In the genomic region with DNA sequence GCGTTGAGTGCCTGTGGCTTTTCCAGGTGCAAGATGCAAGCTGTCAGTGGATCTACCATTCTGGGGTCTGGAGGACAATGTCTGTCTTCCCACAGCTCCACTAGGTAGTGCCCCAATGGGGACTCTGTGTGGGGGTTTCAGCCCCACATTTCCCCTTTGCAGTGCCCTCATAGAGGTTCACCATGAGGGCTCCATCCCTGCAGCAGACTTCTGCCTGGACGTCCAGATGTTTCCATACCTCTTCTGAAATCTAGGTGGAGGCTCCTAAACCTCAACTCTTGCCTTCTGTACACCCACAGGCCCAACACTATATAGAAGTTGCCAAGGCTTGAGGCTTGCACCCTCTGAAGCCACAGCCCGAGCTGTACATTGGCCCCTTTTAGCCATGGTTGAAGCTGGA, we compare ENCODE assay signal across 15 cellular contexts.
"Had no signal": no experiment of that assay in that cellular context is flagged by ENCODE, and none has a peak within 500 bp of the region (broad histone marks: within the 10 kb centered on the region; RNA-seq: fewer than 3 reads in every experiment).

No MANE protein-coding gene starts in this region.

- H3K4me3 Mint-ChIP-seq: activated naive CD4-positive, alpha-beta T cell treated with anti-CD3 and anti-CD28 coated beads, Interleukin-2, amount 50 U/mL, for 24 hours; endodermal cell; T-helper 1 cell treated with Interleukin-12 subunit alpha and Interleukin-12 subunit beta and Interleukin-4 antibody, amounts not matched to agents 30 μg/mL and 1 μg/mL, for 36 hours had no signal

- H3K9me3 ChIP-seq: ovary, testis had no signal

- H3K27ac ChIP-seq: ascending aorta, breast epithelium, gastroesophageal sphincter, heart right ventricle, ovary, right lobe of liver, stomach, testis had no signal

- H3K4me1 Mint-ChIP-seq: endodermal cell had no signal

- H3K4me2 ChIP-seq: smooth muscle cell had no signal

- H3K36me3 ChIP-seq: ascending aorta, breast epithelium, gastroesophageal sphincter, heart right ventricle, ovary, right lobe of liver had no signal

- H3K27me3 Mint-ChIP-seq: activated naive CD4-positive, alpha-beta T cell treated with anti-CD3 and anti-CD28 coated beads, Interleukin-2, amount 50 U/mL, for 24 hours had no signal

- H3K4me3 ChIP-seq: ascending aorta, breast epithelium, gastroesophageal sphincter, heart right ventricle, ovary, right lobe of liver, smooth muscle cell, stomach, testis had no signal

- H3K27me3 ChIP-seq: ascending aorta, breast epithelium, gastroesophageal sphincter, heart right ventricle, ovary, right lobe of liver, stomach, testis had no signal

- H3K27ac Mint-ChIP-seq: activated T-helper 2 cell treated with anti-CD3 and anti-CD28 coated beads, Interferon-gamma antibody, Interleukin-2, Interleukin-4, amounts not matched to agents 10 μg/mL and 5 μg/mL and 100 μg/mL, durations not matched to agents 14 hours and 24 hours and 36 hours; endodermal cell had no signal

- DNase-seq: activated CD4-positive, alpha-beta T cell treated with anti-CD3 and anti-CD28 coated beads for 4 hours; endodermal cell; heart right ventricle; mammary epithelial cell; ovary; right lobe of liver; stomach; testis had no signal

- H3K4me1 ChIP-seq: ascending aorta, breast epithelium, gastroesophageal sphincter, right lobe of liver, stomach, testis had no signal

- ATAC-seq: gastroesophageal sphincter, heart right ventricle, right lobe of liver had no signal
